In the genomic region with DNA sequence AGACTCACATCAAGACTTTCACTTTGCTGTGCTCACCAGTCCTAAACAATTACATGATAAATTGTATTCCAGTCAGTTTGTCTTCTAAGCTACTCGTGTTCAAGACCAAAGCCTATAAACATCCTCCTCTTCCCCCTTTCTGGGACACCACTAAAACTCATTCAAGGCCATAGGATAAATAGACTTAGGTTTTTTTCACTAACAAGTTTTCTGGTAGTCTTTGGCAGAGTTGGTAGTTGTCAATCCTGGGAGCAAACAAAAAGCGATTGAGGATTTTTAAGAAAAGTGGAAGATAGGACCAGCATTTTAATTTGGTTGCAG, we compare ENCODE assay signal across 1 cellular context.
TF ChIP-seq lines count a peak whose summit lies in the region.

No MANE protein-coding gene starts in this region.

TF ChIP-seq in HepG2, 621 proteins besides CTCF, POLR2A, EP300 and RAD21 (continued from another document):
- 0 out of 2 replicates have a peak, but pooled peaks have one; percentile 2 for TF ChIP-seq ZNF331 (CRISPR knock-in tag; IDR thresholded peaks at IDR 0.05)
- TF ChIP-seq ZNF598 (CRISPR knock-in tag; IDR thresholded peaks at IDR 0.05; ENCODE audit: borderline replicate concordance): no peak
- TF ChIP-seq HNRNPK (IDR thresholded peaks at IDR 0.05; ENCODE audit: low read depth, low read length, poor library complexity, severe bottlenecking): no peak
- no peak for TF ChIP-seq ZNF550 (CRISPR knock-in tag; IDR thresholded peaks at IDR 0.05; ENCODE audit: borderline replicate concordance)
- TF ChIP-seq, protein P1, sequence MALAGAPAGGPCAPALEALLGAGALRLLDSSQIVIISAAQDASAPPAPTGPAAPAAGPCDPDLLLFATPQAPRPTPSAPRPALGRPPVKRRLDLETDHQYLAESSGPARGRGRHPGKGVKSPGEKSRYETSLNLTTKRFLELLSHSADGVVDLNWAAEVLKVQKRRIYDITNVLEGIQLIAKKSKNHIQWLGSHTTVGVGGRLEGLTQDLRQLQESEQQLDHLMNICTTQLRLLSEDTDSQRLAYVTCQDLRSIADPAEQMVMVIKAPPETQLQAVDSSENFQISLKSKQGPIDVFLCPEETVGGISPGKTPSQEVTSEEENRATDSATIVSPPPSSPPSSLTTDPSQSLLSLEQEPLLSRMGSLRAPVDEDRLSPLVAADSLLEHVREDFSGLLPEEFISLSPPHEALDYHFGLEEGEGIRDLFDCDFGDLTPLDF (CRISPR knock-in tag; IDR thresholded peaks at IDR 0.05): no peak
- TF ChIP-seq, protein P2, sequence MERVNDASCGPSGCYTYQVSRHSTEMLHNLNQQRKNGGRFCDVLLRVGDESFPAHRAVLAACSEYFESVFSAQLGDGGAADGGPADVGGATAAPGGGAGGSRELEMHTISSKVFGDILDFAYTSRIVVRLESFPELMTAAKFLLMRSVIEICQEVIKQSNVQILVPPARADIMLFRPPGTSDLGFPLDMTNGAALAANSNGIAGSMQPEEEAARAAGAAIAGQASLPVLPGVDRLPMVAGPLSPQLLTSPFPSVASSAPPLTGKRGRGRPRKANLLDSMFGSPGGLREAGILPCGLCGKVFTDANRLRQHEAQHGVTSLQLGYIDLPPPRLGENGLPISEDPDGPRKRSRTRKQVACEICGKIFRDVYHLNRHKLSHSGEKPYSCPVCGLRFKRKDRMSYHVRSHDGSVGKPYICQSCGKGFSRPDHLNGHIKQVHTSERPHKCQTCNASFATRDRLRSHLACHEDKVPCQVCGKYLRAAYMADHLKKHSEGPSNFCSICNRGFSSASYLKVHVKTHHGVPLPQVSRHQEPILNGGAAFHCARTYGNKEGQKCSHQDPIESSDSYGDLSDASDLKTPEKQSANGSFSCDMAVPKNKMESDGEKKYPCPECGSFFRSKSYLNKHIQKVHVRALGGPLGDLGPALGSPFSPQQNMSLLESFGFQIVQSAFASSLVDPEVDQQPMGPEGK (CRISPR knock-in tag; IDR thresholded peaks at IDR 0.05): no peak
- 0 out of 2 replicates have a peak, but pooled peaks have one; percentile 51 for TF ChIP-seq TCF7 (IDR thresholded peaks at IDR 0.05; ENCODE audit: low read depth)
- TF ChIP-seq, protein P3, sequence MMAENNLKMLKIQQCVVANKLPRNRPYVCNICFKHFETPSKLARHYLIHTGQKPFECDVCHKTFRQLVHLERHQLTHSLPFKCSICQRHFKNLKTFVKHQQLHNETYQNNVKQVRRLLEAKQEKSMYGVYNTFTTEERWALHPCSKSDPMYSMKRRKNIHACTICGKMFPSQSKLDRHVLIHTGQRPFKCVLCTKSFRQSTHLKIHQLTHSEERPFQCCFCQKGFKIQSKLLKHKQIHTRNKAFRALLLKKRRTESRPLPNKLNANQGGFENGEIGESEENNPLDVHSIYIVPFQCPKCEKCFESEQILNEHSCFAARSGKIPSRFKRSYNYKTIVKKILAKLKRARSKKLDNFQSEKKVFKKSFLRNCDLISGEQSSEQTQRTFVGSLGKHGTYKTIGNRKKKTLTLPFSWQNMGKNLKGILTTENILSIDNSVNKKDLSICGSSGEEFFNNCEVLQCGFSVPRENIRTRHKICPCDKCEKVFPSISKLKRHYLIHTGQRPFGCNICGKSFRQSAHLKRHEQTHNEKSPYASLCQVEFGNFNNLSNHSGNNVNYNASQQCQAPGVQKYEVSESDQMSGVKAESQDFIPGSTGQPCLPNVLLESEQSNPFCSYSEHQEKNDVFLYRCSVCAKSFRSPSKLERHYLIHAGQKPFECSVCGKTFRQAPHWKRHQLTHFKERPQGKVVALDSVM (CRISPR knock-in tag; IDR thresholded peaks at IDR 0.05): no peak
- TF ChIP-seq ARNTL (CRISPR knock-in tag; IDR thresholded peaks at IDR 0.05): no peak
- no peak for TF ChIP-seq BORCS8-MEF2B (CRISPR knock-in tag; IDR thresholded peaks at IDR 0.05)
- no peak for TF ChIP-seq CREB1 (IDR thresholded peaks at IDR 0.05)
- TF ChIP-seq CREB1 (CRISPR knock-in tag; IDR thresholded peaks at IDR 0.05): 0 out of 2 replicates have a peak, but pooled peaks have one; percentile 3
- no peak for TF ChIP-seq MAF1 (CRISPR knock-in tag; IDR thresholded peaks at IDR 0.05; ENCODE audit: borderline replicate concordance)
- TF ChIP-seq SRY (CRISPR knock-in tag; IDR thresholded peaks at IDR 0.05): no peak
- peak; percentile 69; the same call in 1 of the 2 replicates for TF ChIP-seq AHDC1 (CRISPR knock-in tag; IDR thresholded peaks at IDR 0.05; ENCODE audit: borderline replicate concordance)
- TF ChIP-seq POLR2AphosphoS5 (IDR thresholded peaks at IDR 0.05; ENCODE audit: low read depth, low read length): no peak
- TF ChIP-seq NAIF1 (CRISPR knock-in tag; IDR thresholded peaks at IDR 0.05; ENCODE audit: borderline replicate concordance): no peak
- 0 out of 2 replicates have a peak, but pooled peaks have one; percentile 19 for TF ChIP-seq ZNF205 (CRISPR knock-in tag; IDR thresholded peaks at IDR 0.05)
- peak; percentile 22; the same call in 1 of the 2 replicates for TF ChIP-seq FOXJ3 (CRISPR knock-in tag; IDR thresholded peaks at IDR 0.05; ENCODE audit: borderline replicate concordance)
- TF ChIP-seq FOXC1 (CRISPR knock-in tag; IDR thresholded peaks at IDR 0.05; ENCODE audit: borderline replicate concordance): no peak
- no peak for TF ChIP-seq IRF9 (CRISPR knock-in tag; IDR thresholded peaks at IDR 0.05; ENCODE audit: borderline replicate concordance)
- no peak for TF ChIP-seq CBX5 (CRISPR knock-in tag; IDR thresholded peaks at IDR 0.05; ENCODE audit: borderline replicate concordance)
